Comparison of ENCODE assay signal across 15 cellular contexts in the genomic region with DNA sequence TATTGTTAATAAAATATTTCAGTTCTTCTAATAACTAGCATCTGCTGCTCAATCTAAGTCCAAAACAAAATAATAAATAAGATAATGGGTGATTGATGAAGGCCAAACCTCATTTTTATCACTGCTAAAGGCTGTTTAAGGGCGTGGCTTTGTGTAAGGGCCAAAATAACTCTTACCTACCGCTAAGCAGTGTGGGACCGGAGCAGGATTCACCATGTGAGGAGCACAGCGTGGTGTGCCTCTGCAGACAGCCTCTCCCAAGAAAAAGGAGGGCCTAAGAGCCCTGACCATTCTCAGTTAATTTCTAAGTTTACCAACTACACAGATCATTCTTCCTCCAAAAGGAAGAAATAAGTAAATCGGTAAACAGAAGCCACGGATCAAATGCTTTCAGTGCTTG.
DNase-seq lines count a peak whose midpoint lies in the region; ATAC-seq, FAIRE-seq and TF ChIP-seq lines count a peak whose summit lies in the region.
"Had no signal": no experiment of that assay in that cellular context is flagged by ENCODE, and none has a peak within 500 bp of the region (broad histone marks: within the 10 kb centered on the region; RNA-seq: fewer than 3 reads in every experiment).

No MANE protein-coding gene starts in this region.

- H3K79me2 ChIP-seq in KMS-11 (ENCODE audit: insufficient read depth, low read depth) = peaks cover 19% of the 10 kb centered on the region; the same call in 1 of the 2 replicates
- no peaks in the 10 kb centered on the region for H3K79me2 ChIP-seq in H1 (ENCODE audit: control insufficient read depth in 1 of 2, insufficient read depth in 2 of 2, low read length in 2 of 2)

- no peaks in the 10 kb centered on the region for H3K79me1 ChIP-seq in H1 (ENCODE audit: low read depth, low read length)

- H4K20me1 ChIP-seq in KMS-11 (ENCODE audit: insufficient read depth) = no peaks in the 10 kb centered on the region
- H4K20me1 ChIP-seq in H1 (replicated peaks in 1 of 2; ENCODE audit: control insufficient read depth in 1 of 2, insufficient read depth in 2 of 2, low read length in 2 of 2) = no peaks in the 10 kb centered on the region
- H4K20me1 ChIP-seq: BLaER1 treated with 17β-estradiol and CSF1 and Interleukin-3, amounts not matched to agents 10 nM and 100 nM had no signal

- DNase-seq in RPMI8226 (peak; percentile 86), H1 (ENCODE audit: low read depth in 1 of 2, low spot score in 2 of 2) (no peak), uterus (no peak), SK-N-DZ (ENCODE audit: low spot score) (no peak)
- DNase-seq: Calu3; CD8-positive, alpha-beta T cell; DMS79 treated with DMSO at 0.1 percent for 48 hours; GF-D8; GOT3; H9 had no signal

- no peak overlapping the region for H2BK12ac ChIP-seq in H1 (ENCODE audit: low read depth, low read length)

- H2BK120ac ChIP-seq in H1 (replicated peaks; ENCODE audit: low read depth, low read length) = no peak overlapping the region

- TF ChIP-seq CTCF in KMS-11 (conservative IDR thresholded peaks at IDR 0.05; ENCODE audit: low read depth, low read length) = no peak
- TF ChIP-seq CTCF in H1 (IDR thresholded peaks at IDR 0.05; ENCODE audit: control extremely low read depth in 1 of 3, insufficient read depth in 1 of 3, low read depth in 1 of 3, low read length in 3 of 3) = no peak
- no peak for TF ChIP-seq CTCF in uterus (IDR thresholded peaks at IDR 0.05)

- FAIRE-seq in H1 (lab: Jason Lieb, UNC) = no peak

- 85% methylated on average over 6 of the region's 6 CpGs; no CpG with 5 or more reads in 1 of the 2 experiments for WGBS in H1 (ENCODE audit: extremely low coverage in 1 of 2, insufficient coverage in 1 of 2, insufficient read length in 1 of 2, insufficient replicate concordance in 2 of 2, low coverage in 1 of 2, low lambda C conversion rate in 2 of 2, missing lambda C conversion rate in 1 of 2), 2 experiments

- H3K9me3 ChIP-seq in H1 (ENCODE audit: insufficient read depth in 2 of 2, low read depth in 1 of 2, low read length in 1 of 2) = no peaks in the 10 kb centered on the region
- H3K9me3 ChIP-seq in uterus = no peaks in the 10 kb centered on the region
- H3K9me3 ChIP-seq: BLaER1 treated with 17β-estradiol and CSF1 and Interleukin-3, amounts not matched to agents 10 nM and 100 nM had no signal

- intact Hi-C loops in uterus (cut with DNase I; ENCODE audit: low total_unique reads) = no loop called here

- no peak for TF ChIP-seq RAD21 in H1 (IDR thresholded peaks at IDR 0.05 in 1 of 2, conservative IDR thresholded peaks at IDR 0.05 in 1 of 2; ENCODE audit: low read depth in 2 of 2, low read length in 2 of 2)

- no peak overlapping the region for H3K4ac ChIP-seq in H1 (replicated peaks; ENCODE audit: insufficient read length, low read depth, low read length)

- no peak overlapping the region for H2BK20ac ChIP-seq in H1 (ENCODE audit: low read length)

- H2BK15ac ChIP-seq in H1 (ENCODE audit: low read length) = no peak overlapping the region

- H3K14ac ChIP-seq in H1 (ENCODE audit: insufficient read length) = no peak overlapping the region

- TF ChIP-seq EP300 in H1 (IDR thresholded peaks at IDR 0.05; ENCODE audit: borderline replicate concordance in 1 of 2, low read depth in 2 of 2, low read length in 2 of 2) = no peak

- H3K4me1 ChIP-seq in KMS-11 (ENCODE audit: low read depth, poor library complexity, severe bottlenecking) (peaks cover 60% of the 10 kb centered on the region), H1 (replicated peaks in 1 of 4; ENCODE audit: control insufficient read depth in 3 of 4, insufficient read depth in 4 of 4, low read length in 3 of 4) (no peaks in the 10 kb centered on the region), uterus (peaks cover 4% of the 10 kb centered on the region in 2 donors)
- H3K4me1 ChIP-seq: BLaER1 treated with 17β-estradiol and CSF1 and Interleukin-3, amounts not matched to agents 10 nM and 100 nM had no signal

- H2AK5ac ChIP-seq in H1 (ENCODE audit: low read depth, low read length) = no peak overlapping the region

- no peak overlapping the region for H4K91ac ChIP-seq in H1 (replicated peaks; ENCODE audit: insufficient read length, low read length)

- no peak overlapping the region for H3K18ac ChIP-seq in H1 (ENCODE audit: extremely low read depth, low read length)

- POLR2A ChIA-PET in H1 (lab: Charles Lee; ENCODE audit: partially characterized antibody) = no interaction called here

- no peaks in the 10 kb centered on the region for H3K36me3 ChIP-seq in KMS-11 (ENCODE audit: insufficient read depth)
- no peaks in the 10 kb centered on the region for H3K36me3 ChIP-seq in H1 (ENCODE audit: control insufficient read depth in 2 of 4, insufficient read depth in 4 of 4, low read length in 3 of 4)
- H3K36me3 ChIP-seq in uterus = no peaks in the 10 kb centered on the region
- H3K36me3 ChIP-seq: BLaER1 treated with 17β-estradiol and CSF1 and Interleukin-3, amounts not matched to agents 10 nM and 100 nM had no signal

- H3K4me2 ChIP-seq in KMS-11 (peak overlapping the region; percentile 29), H1 (ENCODE audit: insufficient read depth in 1 of 2, low read depth in 2 of 2, low read length in 2 of 2) (no peak overlapping the region)
- H3K4me2 ChIP-seq: BLaER1 treated with 17β-estradiol and CSF1 and Interleukin-3, amounts not matched to agents 10 nM and 100 nM had no signal

- peak overlapping the region; percentile 39 for H3K27ac ChIP-seq in KMS-11
- H3K27ac ChIP-seq in H1 (ENCODE audit: low read depth, low read length) = no peak overlapping the region
- peak overlapping the region; percentile 47 to 63 for H3K27ac ChIP-seq in uterus
- H3K27ac ChIP-seq: BLaER1 treated with 17β-estradiol and CSF1 and Interleukin-3, amounts not matched to agents 10 nM and 100 nM; HL-60 had no signal

- no peak overlapping the region for H2BK5ac ChIP-seq in H1 (ENCODE audit: low read depth, low read length)

- TF ChIP-seq POLR2A in H1 (IDR thresholded peaks at IDR 0.05; ENCODE audit: control extremely low read depth in 1 of 2, low read depth in 2 of 2, low read length in 2 of 2) (no peak), uterus (IDR thresholded peaks at IDR 0.05) (no peak)

- no peak overlapping the region for H4K5ac ChIP-seq in H1 (ENCODE audit: insufficient read length, low read depth, low read length)

- CTCF ChIA-PET in H1 (lab: Charles Lee; ENCODE audit: partially characterized antibody) = no interaction called here

- no peak overlapping the region for H4K8ac ChIP-seq in H1 (ENCODE audit: extremely low read depth, insufficient read depth, low read length)

- H3K56ac ChIP-seq in H1 (replicated peaks; ENCODE audit: insufficient read length, low read depth, low read length) = no peak overlapping the region

- ATAC-seq in GM18868 (IDR thresholded peaks at IDR 0.05; ENCODE audit: unreplicated experiment) = no peak
- no peak for ATAC-seq in GM21390 (IDR thresholded peaks at IDR 0.05; ENCODE audit: unreplicated experiment)
- ATAC-seq: CD8-positive, alpha-beta T cell had no signal

- no peaks in the 10 kb centered on the region for H3K23me2 ChIP-seq in H1 (ENCODE audit: low read depth, low read length)

- H3K4me3 ChIP-seq in KMS-11 (IDR thresholded peaks at IDR 0.05; ENCODE audit: insufficient read depth, low read depth, low read length) (peak overlapping the region; percentile 35), H1 (ENCODE audit: extremely low read depth in 1 of 4, insufficient read depth in 2 of 4, low read depth in 3 of 4, low read length in 4 of 4) (no peak overlapping the region), uterus (no peak overlapping the region)
- H3K4me3 ChIP-seq: BLaER1 treated with 17β-estradiol and CSF1 and Interleukin-3, amounts not matched to agents 10 nM and 100 nM had no signal

- H3K9ac ChIP-seq in KMS-11 = peak overlapping the region; percentile 4; the same call in 1 of the 2 replicates
- no peak overlapping the region for H3K9ac ChIP-seq in H1 (replicated peaks in 1 of 4; ENCODE audit: extremely low read depth in 1 of 4, low read depth in 3 of 4, low read length in 3 of 4)
- H3K9ac ChIP-seq: BLaER1 treated with 17β-estradiol and CSF1 and Interleukin-3, amounts not matched to agents 10 nM and 100 nM had no signal

- H3K23ac ChIP-seq in H1 (ENCODE audit: insufficient read length) = no peak overlapping the region

- H2AFZ ChIP-seq in KMS-11 (ENCODE audit: low read depth) = peak overlapping the region; percentile 17
- H2AFZ ChIP-seq in H1 (ENCODE audit: low read length) = 0 out of 2 replicates have a peak overlapping the region, but pooled peaks have one; percentile 81

- no peaks in the 10 kb centered on the region for H3K27me3 ChIP-seq in KMS-11 (ENCODE audit: insufficient read depth, low read depth)
- no peaks in the 10 kb centered on the region for H3K27me3 ChIP-seq in H1 (replicated peaks in 1 of 4; ENCODE audit: control insufficient read depth in 3 of 4, extremely low read depth in 1 of 4, insufficient read depth in 3 of 4, low read length in 3 of 4)
- no peaks in the 10 kb centered on the region for H3K27me3 ChIP-seq in uterus
- H3K27me3 ChIP-seq: BLaER1 treated with 17β-estradiol and CSF1 and Interleukin-3, amounts not matched to agents 10 nM and 100 nM had no signal

TF ChIP-seq in H1, 55 proteins besides CTCF, POLR2A, EP300 and RAD21 (continues in another document):
- TF ChIP-seq RNF2 (IDR thresholded peaks at IDR 0.05; ENCODE audit: borderline replicate concordance, low read depth, low read length, missing control alignments, poor library complexity, severe bottlenecking) = no peak
- TF ChIP-seq, protein P1, sequence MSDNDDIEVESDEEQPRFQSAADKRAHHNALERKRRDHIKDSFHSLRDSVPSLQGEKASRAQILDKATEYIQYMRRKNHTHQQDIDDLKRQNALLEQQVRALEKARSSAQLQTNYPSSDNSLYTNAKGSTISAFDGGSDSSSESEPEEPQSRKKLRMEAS (IDR thresholded peaks at IDR 0.05) = no peak
